Comparison of ENCODE assay signal across 1 cellular context in genomic region chr11:65934014-65934413, GRCh38.
TF ChIP-seq lines count a peak whose summit lies in the region.

No MANE protein-coding gene starts in this region.

TF ChIP-seq in SK-N-SH, 30 proteins besides CTCF, POLR2A, EP300 and RAD21 (continued from another document):
- TF ChIP-seq REST (IDR thresholded peaks at IDR 0.05; ENCODE audit: low read depth, low read length), result no peak
